ENCODE assay signal across 27 cellular contexts in genomic region chr18:55090566-55091187, GRCh38.
DNase-seq lines count a peak whose midpoint lies in the region; ATAC-seq, FAIRE-seq and TF ChIP-seq lines count a peak whose summit lies in the region.
"Had no signal": no experiment of that assay in that cellular context is flagged by ENCODE, and none has a peak within 500 bp of the region (broad histone marks: within the 10 kb centered on the region; RNA-seq: fewer than 3 reads in every experiment).

No MANE protein-coding gene starts in this region.

- no peaks in the 10 kb centered on the region for H3K9me3 Mint-ChIP-seq in astrocyte (ENCODE audit: unreplicated experiment)
- peaks cover 0 to 6% of the 10 kb centered on the region in 2 donors for H3K9me3 Mint-ChIP-seq in stimulated activated naive B cell treated with anti-CD40 and anti-IgM and Interleukin-4, amounts not matched to agents 10 μg/mL and 1 μg/mL and 100 μg/mL, for 72 hours
- H3K9me3 Mint-ChIP-seq: activated CD4-positive, alpha-beta memory T cell treated with anti-CD3 and anti-CD28 coated beads for 36 hours; activated T-cell treated with anti-CD3 and anti-CD28 coated beads, Interleukin-2, amount 50 U/mL, for 72 hours; brain; immature natural killer cell; nephron progenitor cell; T-helper 1 cell treated with Interleukin-12 subunit alpha and Interleukin-12 subunit beta and Interleukin-4 antibody, amounts not matched to agents 30 μg/mL and 1 μg/mL, for 36 hours had no signal

- POLR2A ChIA-PET in OCI-LY7 (lab: Charles Lee), result interaction anchor here (0.7 kb wide), 2 partner anchors 104 to 1190 kb away, joined by 3 to 4 read pairs; no protein-coding TSS in a partner anchor

- peak; percentile 45 for FAIRE-seq in astrocyte (lab: Jason Lieb, UNC)

- H3K4me3 ChIP-seq in astrocyte (ENCODE audit: insufficient read depth, low read depth, low read length) (no peak overlapping the region), Peyer's patch (no peak overlapping the region), OCI-LY7 (ENCODE audit: low read depth, low read length, poor library complexity, severe bottlenecking) (no peak overlapping the region)
- H3K4me3 ChIP-seq: GM23248, MG63, testis had no signal

- ATAC-seq in stimulated activated naive B cell treated with anti-CD40 and anti-IgM and Interleukin-4, amounts not matched to agents 10 μg/mL and 1 μg/mL and 100 μg/mL, for 72 hours (replicated peaks), result no peak

- no peaks in the 10 kb centered on the region for H3K4me1 ChIP-seq in astrocyte (ENCODE audit: insufficient read depth, low read length)
- H3K4me1 ChIP-seq in Peyer's patch, result no peaks in the 10 kb centered on the region
- no peaks in the 10 kb centered on the region for H3K4me1 ChIP-seq in OCI-LY7 (ENCODE audit: insufficient read depth, low read length, poor library complexity, severe bottlenecking)
- H3K4me1 ChIP-seq: testis had no signal

- H3K27me3 Mint-ChIP-seq in astrocyte (ENCODE audit: low read depth, unreplicated experiment), result peaks cover 2% of the 10 kb centered on the region
- peaks cover 3 to 6% of the 10 kb centered on the region in 2 donors for H3K27me3 Mint-ChIP-seq in stimulated activated naive B cell treated with anti-CD40 and anti-IgM and Interleukin-4, amounts not matched to agents 10 μg/mL and 1 μg/mL and 100 μg/mL, for 72 hours
- H3K27me3 Mint-ChIP-seq: brain had no signal

- no peaks in the 10 kb centered on the region for H3K36me3 Mint-ChIP-seq in astrocyte (ENCODE audit: low read depth, unreplicated experiment)
- peaks cover 4 to 5% of the 10 kb centered on the region in 2 donors for H3K36me3 Mint-ChIP-seq in stimulated activated naive B cell treated with anti-CD40 and anti-IgM and Interleukin-4, amounts not matched to agents 10 μg/mL and 1 μg/mL and 100 μg/mL, for 72 hours
- H3K36me3 Mint-ChIP-seq: activated CD4-positive, alpha-beta memory T cell treated with anti-CD3 and anti-CD28 coated beads for 36 hours; brain; immature natural killer cell had no signal

- H3K9me3 ChIP-seq in astrocyte (ENCODE audit: insufficient read depth, low read depth, low read length) (no peaks in the 10 kb centered on the region), Peyer's patch (no peaks in the 10 kb centered on the region), OCI-LY7 (ENCODE audit: low read length) (no peaks in the 10 kb centered on the region)
- H3K9me3 ChIP-seq: MG63, testis had no signal

- no peaks in the 10 kb centered on the region for H3K36me3 ChIP-seq in astrocyte (ENCODE audit: insufficient read depth, low read length)
- H3K36me3 ChIP-seq in Peyer's patch, result no peaks in the 10 kb centered on the region
- no peaks in the 10 kb centered on the region for H3K36me3 ChIP-seq in OCI-LY7 (ENCODE audit: insufficient read depth, low read length)
- H3K36me3 ChIP-seq: MG63 had no signal

- no peak overlapping the region for H3K27ac ChIP-seq in astrocyte (ENCODE audit: low read depth, low read length)
- no peak overlapping the region for H3K27ac ChIP-seq in Peyer's patch
- H3K27ac ChIP-seq in OCI-LY7 (ENCODE audit: low read depth, low read length, poor library complexity, severe bottlenecking), result no peak overlapping the region
- H3K27ac ChIP-seq: C4-2B, epithelial cell of prostate, GM23248, testis had no signal

- intact Hi-C loops in OCI-LY7 (cut with micrococcal nuclease; ENCODE audit: unreplicated experiment), result no loop called here

- no TSS peak for BruUV-seq in OCI-LY7 (replicated peaks; lab: Mats Ljungman, UMichigan)

- H3K79me2 ChIP-seq in astrocyte (ENCODE audit: insufficient read depth, low read length), result no peaks in the 10 kb centered on the region
- H3K79me2 ChIP-seq in OCI-LY7 (ENCODE audit: insufficient read depth, low read depth, low read length), result no peaks in the 10 kb centered on the region

- no peaks in the 10 kb centered on the region for H3K27me3 ChIP-seq in astrocyte (ENCODE audit: insufficient read depth, low read length)
- no peaks in the 10 kb centered on the region for H3K27me3 ChIP-seq in Peyer's patch
- H3K27me3 ChIP-seq: testis had no signal

- H3K4me1 Mint-ChIP-seq in astrocyte (ENCODE audit: low read depth, unreplicated experiment), result peaks cover 10% of the 10 kb centered on the region
- peaks cover 36 to 79% of the 10 kb centered on the region in 2 donors for H3K4me1 Mint-ChIP-seq in stimulated activated naive B cell treated with anti-CD40 and anti-IgM and Interleukin-4, amounts not matched to agents 10 μg/mL and 1 μg/mL and 100 μg/mL, for 72 hours
- H3K4me1 Mint-ChIP-seq: immature natural killer cell had no signal

- H3K9ac ChIP-seq in astrocyte (ENCODE audit: low read length), result no peak overlapping the region
- H3K9ac ChIP-seq: GM23248 had no signal

- no peak for TF ChIP-seq POLR2A in Peyer's patch (IDR thresholded peaks at IDR 0.05)

- no peak for TF ChIP-seq CTCF in astrocyte (IDR thresholded peaks at IDR 0.05; ENCODE audit: insufficient read depth, low read depth, low read length)
- no peak for TF ChIP-seq CTCF in Peyer's patch (IDR thresholded peaks at IDR 0.05)
- TF ChIP-seq CTCF in OCI-LY7 (conservative IDR thresholded peaks at IDR 0.05; ENCODE audit: low read length), result no peak

- H2AFZ ChIP-seq in astrocyte (ENCODE audit: low read depth, low read length) (no peak overlapping the region), OCI-LY7 (ENCODE audit: low read length) (no peak overlapping the region)
- H2AFZ ChIP-seq: GM23248 had no signal

- no peaks in the 10 kb centered on the region for H4K20me1 ChIP-seq in astrocyte (ENCODE audit: insufficient read depth, low read length)
- no peaks in the 10 kb centered on the region for H4K20me1 ChIP-seq in OCI-LY7 (ENCODE audit: insufficient read depth, low read length)

- no peak overlapping the region for H3K27ac Mint-ChIP-seq in astrocyte (ENCODE audit: unreplicated experiment)
- no peak overlapping the region for H3K27ac Mint-ChIP-seq in stimulated activated naive B cell treated with anti-CD40 and anti-IgM and Interleukin-4, amounts not matched to agents 10 μg/mL and 1 μg/mL and 100 μg/mL, for 72 hours
- H3K27ac Mint-ChIP-seq: activated CD4-positive, alpha-beta memory T cell treated with anti-CD3 and anti-CD28 coated beads for 36 hours; activated T-cell treated with anti-CD3 and anti-CD28 coated beads, Interleukin-2, amount 50 U/mL, for 72 hours; brain; immature natural killer cell; nephron progenitor cell; T-helper 1 cell treated with Interleukin-12 subunit alpha and Interleukin-12 subunit beta and Interleukin-4 antibody, amounts not matched to agents 30 μg/mL and 1 μg/mL, for 36 hours had no signal

- DNase-seq in M059J (ENCODE audit: low read depth) (peak; percentile 60), astrocyte (ENCODE audit: low read depth) (peak; percentile 62), iris pigment epithelial cell (ENCODE audit: low read depth) (peak; percentile 71), superior temporal gyrus (ENCODE audit: extremely low spot score) (peak; percentile 45), NCI-H2171 treated with DMSO at 0.1 percent for 48 hours (lab: John Stamatoyannopoulos, UW) (no peak), Peyer's patch (no peak), OCI-LY7 (ENCODE audit: low spot score) (no peak)
- no peak for DNase-seq in stimulated activated naive B cell treated with anti-CD40 and anti-IgM and Interleukin-4, amounts not matched to agents 10 μg/mL and 1 μg/mL and 100 μg/mL, for 72 hours
- DNase-seq: activated CD4-positive, alpha-beta memory T cell treated with anti-CD3 and anti-CD28 coated beads for 36 hours; activated naive CD4-positive, alpha-beta T cell; activated T-cell treated with anti-CD3 and anti-CD28 coated beads, Interleukin-2, amount 50 U/mL, for 72 hours; DMS79; effector CD8-positive, alpha-beta T cell; GM23248; immature natural killer cell; mammary epithelial cell; MG63; NCI-H1417; NCI-H2029 treated with DMSO at 0.1 percent for 48 hours; NCI-H345; nephron progenitor cell; stimulated activated naive CD4-positive, alpha-beta T cell treated with Interleukin-2 at 50 U/mL for 16 hours; testis had no signal

- H3K9me2 ChIP-seq in OCI-LY7 (ENCODE audit: insufficient read depth, low read length), result no peaks in the 10 kb centered on the region

- no peak overlapping the region for H3K4me3 Mint-ChIP-seq in astrocyte (ENCODE audit: unreplicated experiment)
- no peak overlapping the region for H3K4me3 Mint-ChIP-seq in stimulated activated naive B cell treated with anti-CD40 and anti-IgM and Interleukin-4, amounts not matched to agents 10 μg/mL and 1 μg/mL and 100 μg/mL, for 72 hours
- H3K4me3 Mint-ChIP-seq: activated CD4-positive, alpha-beta memory T cell treated with anti-CD3 and anti-CD28 coated beads for 36 hours; activated T-cell treated with anti-CD3 and anti-CD28 coated beads, Interleukin-2, amount 50 U/mL, for 72 hours; brain; immature natural killer cell; nephron progenitor cell; T-helper 1 cell treated with Interleukin-12 subunit alpha and Interleukin-12 subunit beta and Interleukin-4 antibody, amounts not matched to agents 30 μg/mL and 1 μg/mL, for 36 hours had no signal

- no peak overlapping the region for H3K4me2 ChIP-seq in astrocyte (ENCODE audit: low read length)
- H3K4me2 ChIP-seq in OCI-LY7 (ENCODE audit: low read length), result no peak overlapping the region

- CTCF ChIA-PET in OCI-LY7 (lab: Charles Lee; ENCODE audit: unreplicated experiment), result no interaction called here

Comparison
In these comparisons a context has a peak if more than half of its experiments do, and no peak if none do; other contexts are left out.
1. DNase-seq: peak in M059J (single experiment), astrocyte (single experiment), iris pigment epithelial cell (single experiment) and superior temporal gyrus (single experiment); none in stimulated activated naive B cell treated with anti-CD40 and anti-IgM and Interleukin-4, amounts not matched to agents 10 μg/mL and 1 μg/mL and 100 μg/mL, for 72 hours (single experiment), NCI-H2171 treated with DMSO at 0.1 percent for 48 hours (single experiment), Peyer's patch (0 of 3) and OCI-LY7 (single experiment).